In the genomic region with DNA sequence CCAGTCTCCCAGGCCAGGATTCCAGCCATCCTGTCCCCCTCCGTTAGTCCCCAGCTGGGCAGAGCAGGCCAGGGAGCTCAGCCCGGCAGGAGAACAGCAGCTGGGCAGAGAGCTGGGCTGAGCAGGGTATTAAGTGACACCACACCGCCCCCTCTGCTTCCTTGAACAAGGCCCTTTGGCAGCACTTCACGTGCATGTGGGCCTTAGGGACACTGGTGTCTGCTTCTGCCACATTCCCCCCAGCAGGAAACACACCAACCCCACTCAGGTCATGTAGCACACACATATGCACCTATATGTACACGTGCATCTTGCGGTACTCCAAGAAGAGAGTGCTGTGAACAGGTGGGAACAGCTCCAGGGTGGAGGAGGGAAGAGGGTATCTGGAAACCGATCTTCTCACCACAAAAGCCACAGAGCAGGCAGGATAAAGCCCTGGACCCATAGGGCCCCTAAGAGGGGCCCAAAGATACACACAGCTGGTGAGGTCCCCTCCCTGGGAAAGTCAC, we compare ENCODE assay signal across 1 cellular context.
TF ChIP-seq lines count a peak whose summit lies in the region.

No MANE protein-coding gene starts in this region.

TF ChIP-seq in HEK293, 187 proteins besides CTCF, POLR2A, EP300 and RAD21 (continued from another document and continues in another):
- TF ChIP-seq, protein P1, sequence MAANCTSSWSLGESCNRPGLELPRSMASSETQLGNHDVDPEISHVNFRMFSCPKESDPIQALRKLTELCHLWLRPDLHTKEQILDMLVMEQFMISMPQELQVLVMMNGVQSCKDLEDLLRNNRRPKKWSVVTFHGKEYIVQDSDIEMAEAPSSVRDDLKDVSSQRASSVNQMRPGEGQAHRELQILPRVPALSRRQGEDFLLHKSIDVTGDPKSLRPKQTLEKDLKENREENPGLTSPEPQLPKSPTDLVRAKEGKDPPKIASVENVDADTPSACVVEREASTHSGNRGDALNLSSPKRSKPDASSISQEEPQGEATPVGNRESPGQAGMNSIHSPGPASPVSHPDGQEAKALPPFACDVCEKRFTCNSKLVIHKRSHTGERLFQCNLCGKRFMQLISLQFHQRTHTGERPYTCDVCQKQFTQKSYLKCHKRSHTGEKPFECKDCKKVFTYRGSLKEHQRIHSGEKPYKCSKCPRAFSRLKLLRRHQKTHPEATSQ (tag by site-specific recombination; IDR thresholded peaks at IDR 0.05) = no peak
- TF ChIP-seq EGR2 (tag by site-specific recombination; IDR thresholded peaks at IDR 0.05; ENCODE audit: low read depth) (peak; percentile 32; the same call in 1 of the 2 replicates), ZNF24 (tag by site-specific recombination; IDR thresholded peaks at IDR 0.05) (no peak), TRIM28 (IDR thresholded peaks at IDR 0.05; ENCODE audit: borderline replicate concordance, low read length) (no peak), ZNF10 (tag by site-specific recombination; IDR thresholded peaks at IDR 0.05) (no peak), ZNF239 (tag by site-specific recombination; IDR thresholded peaks at IDR 0.05) (no peak), ZBTB17 (tag by site-specific recombination; IDR thresholded peaks at IDR 0.05) (no peak), ZSCAN23 (tag by site-specific recombination; IDR thresholded peaks at IDR 0.05) (no peak), OSR2 (tag by site-specific recombination; IDR thresholded peaks at IDR 0.05) (peak; percentile 46; the same call in 1 of the 2 replicates), ZNF792 (tag by site-specific recombination; IDR thresholded peaks at IDR 0.05) (no peak), ZNF571 (tag by site-specific recombination; IDR thresholded peaks at IDR 0.05) (no peak), SP3 (tag by site-specific recombination; IDR thresholded peaks at IDR 0.05) (no peak), ZNF248 (tag by site-specific recombination; IDR thresholded peaks at IDR 0.05) (no peak), SCRT1 (tag by site-specific recombination; IDR thresholded peaks at IDR 0.05; ENCODE audit: borderline replicate concordance) (peak; percentile 58; the same call in 1 of the 2 replicates), YY1 (tag by site-specific recombination; IDR thresholded peaks at IDR 0.05) (no peak), ZNF292 (tag by site-specific recombination; IDR thresholded peaks at IDR 0.05; ENCODE audit: borderline replicate concordance, low read depth) (no peak), ZFHX2 (tag by site-specific recombination; conservative IDR thresholded peaks at IDR 0.05) (peak; percentile 71), YY2 (tag by site-specific recombination; IDR thresholded peaks at IDR 0.05) (no peak), ZNF366 (tag by site-specific recombination; conservative IDR thresholded peaks at IDR 0.05) (no peak; the same call in 1 of the 2 replicates), ZEB2 (tag by site-specific recombination; IDR thresholded peaks at IDR 0.05) (peak; percentile 22; the same call in 1 of the 2 replicates), ZNF626 (tag by site-specific recombination; IDR thresholded peaks at IDR 0.05) (no peak), ZNF529 (tag by site-specific recombination; IDR thresholded peaks at IDR 0.05; ENCODE audit: insufficient replicate concordance) (no peak), ZSCAN30 (tag by site-specific recombination; IDR thresholded peaks at IDR 0.05) (no peak), ZBTB21 (tag by site-specific recombination; IDR thresholded peaks at IDR 0.05) (no peak), ZBTB7A (tag by site-specific recombination; IDR thresholded peaks at IDR 0.05; ENCODE audit: low read depth) (no peak), ZSCAN16 (tag by site-specific recombination; IDR thresholded peaks at IDR 0.05) (no peak), ZNF140 (tag by site-specific recombination; IDR thresholded peaks at IDR 0.05) (no peak), ZNF548 (tag by site-specific recombination; IDR thresholded peaks at IDR 0.05) (no peak), ZIC2 (tag by site-specific recombination; IDR thresholded peaks at IDR 0.05) (peak; percentile 94), ZNF776 (tag by site-specific recombination; IDR thresholded peaks at IDR 0.05; ENCODE audit: borderline replicate concordance) (no peak), KLF1 (tag by site-specific recombination; IDR thresholded peaks at IDR 0.05) (no peak), MZF1 (tag by site-specific recombination; IDR thresholded peaks at IDR 0.05; ENCODE audit: borderline replicate concordance) (no peak), SCRT2 (tag by site-specific recombination; IDR thresholded peaks at IDR 0.05) (peak; percentile 93), ZNF16 (tag by site-specific recombination; IDR thresholded peaks at IDR 0.05; ENCODE audit: low read depth) (no peak)
- TF ChIP-seq, protein P2, sequence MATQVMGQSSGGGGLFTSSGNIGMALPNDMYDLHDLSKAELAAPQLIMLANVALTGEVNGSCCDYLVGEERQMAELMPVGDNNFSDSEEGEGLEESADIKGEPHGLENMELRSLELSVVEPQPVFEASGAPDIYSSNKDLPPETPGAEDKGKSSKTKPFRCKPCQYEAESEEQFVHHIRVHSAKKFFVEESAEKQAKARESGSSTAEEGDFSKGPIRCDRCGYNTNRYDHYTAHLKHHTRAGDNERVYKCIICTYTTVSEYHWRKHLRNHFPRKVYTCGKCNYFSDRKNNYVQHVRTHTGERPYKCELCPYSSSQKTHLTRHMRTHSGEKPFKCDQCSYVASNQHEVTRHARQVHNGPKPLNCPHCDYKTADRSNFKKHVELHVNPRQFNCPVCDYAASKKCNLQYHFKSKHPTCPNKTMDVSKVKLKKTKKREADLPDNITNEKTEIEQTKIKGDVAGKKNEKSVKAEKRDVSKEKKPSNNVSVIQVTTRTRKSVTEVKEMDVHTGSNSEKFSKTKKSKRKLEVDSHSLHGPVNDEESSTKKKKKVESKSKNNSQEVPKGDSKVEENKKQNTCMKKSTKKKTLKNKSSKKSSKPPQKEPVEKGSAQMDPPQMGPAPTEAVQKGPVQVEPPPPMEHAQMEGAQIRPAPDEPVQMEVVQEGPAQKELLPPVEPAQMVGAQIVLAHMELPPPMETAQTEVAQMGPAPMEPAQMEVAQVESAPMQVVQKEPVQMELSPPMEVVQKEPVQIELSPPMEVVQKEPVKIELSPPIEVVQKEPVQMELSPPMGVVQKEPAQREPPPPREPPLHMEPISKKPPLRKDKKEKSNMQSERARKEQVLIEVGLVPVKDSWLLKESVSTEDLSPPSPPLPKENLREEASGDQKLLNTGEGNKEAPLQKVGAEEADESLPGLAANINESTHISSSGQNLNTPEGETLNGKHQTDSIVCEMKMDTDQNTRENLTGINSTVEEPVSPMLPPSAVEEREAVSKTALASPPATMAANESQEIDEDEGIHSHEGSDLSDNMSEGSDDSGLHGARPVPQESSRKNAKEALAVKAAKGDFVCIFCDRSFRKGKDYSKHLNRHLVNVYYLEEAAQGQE (tag by site-specific recombination; IDR thresholded peaks at IDR 0.05) = no peak
- TF ChIP-seq, protein P3, sequence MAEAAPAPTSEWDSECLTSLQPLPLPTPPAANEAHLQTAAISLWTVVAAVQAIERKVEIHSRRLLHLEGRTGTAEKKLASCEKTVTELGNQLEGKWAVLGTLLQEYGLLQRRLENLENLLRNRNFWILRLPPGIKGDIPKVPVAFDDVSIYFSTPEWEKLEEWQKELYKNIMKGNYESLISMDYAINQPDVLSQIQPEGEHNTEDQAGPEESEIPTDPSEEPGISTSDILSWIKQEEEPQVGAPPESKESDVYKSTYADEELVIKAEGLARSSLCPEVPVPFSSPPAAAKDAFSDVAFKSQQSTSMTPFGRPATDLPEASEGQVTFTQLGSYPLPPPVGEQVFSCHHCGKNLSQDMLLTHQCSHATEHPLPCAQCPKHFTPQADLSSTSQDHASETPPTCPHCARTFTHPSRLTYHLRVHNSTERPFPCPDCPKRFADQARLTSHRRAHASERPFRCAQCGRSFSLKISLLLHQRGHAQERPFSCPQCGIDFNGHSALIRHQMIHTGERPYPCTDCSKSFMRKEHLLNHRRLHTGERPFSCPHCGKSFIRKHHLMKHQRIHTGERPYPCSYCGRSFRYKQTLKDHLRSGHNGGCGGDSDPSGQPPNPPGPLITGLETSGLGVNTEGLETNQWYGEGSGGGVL (tag by site-specific recombination; IDR thresholded peaks at IDR 0.05) = peak; percentile 8; the same call in 1 of the 2 replicates
- TF ChIP-seq, protein P4, sequence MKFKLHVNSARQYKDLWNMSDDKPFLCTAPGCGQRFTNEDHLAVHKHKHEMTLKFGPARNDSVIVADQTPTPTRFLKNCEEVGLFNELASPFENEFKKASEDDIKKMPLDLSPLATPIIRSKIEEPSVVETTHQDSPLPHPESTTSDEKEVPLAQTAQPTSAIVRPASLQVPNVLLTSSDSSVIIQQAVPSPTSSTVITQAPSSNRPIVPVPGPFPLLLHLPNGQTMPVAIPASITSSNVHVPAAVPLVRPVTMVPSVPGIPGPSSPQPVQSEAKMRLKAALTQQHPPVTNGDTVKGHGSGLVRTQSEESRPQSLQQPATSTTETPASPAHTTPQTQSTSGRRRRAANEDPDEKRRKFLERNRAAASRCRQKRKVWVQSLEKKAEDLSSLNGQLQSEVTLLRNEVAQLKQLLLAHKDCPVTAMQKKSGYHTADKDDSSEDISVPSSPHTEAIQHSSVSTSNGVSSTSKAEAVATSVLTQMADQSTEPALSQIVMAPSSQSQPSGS (tag by site-specific recombination; IDR thresholded peaks at IDR 0.05; ENCODE audit: low read depth) = no peak
- TF ChIP-seq, protein P5, sequence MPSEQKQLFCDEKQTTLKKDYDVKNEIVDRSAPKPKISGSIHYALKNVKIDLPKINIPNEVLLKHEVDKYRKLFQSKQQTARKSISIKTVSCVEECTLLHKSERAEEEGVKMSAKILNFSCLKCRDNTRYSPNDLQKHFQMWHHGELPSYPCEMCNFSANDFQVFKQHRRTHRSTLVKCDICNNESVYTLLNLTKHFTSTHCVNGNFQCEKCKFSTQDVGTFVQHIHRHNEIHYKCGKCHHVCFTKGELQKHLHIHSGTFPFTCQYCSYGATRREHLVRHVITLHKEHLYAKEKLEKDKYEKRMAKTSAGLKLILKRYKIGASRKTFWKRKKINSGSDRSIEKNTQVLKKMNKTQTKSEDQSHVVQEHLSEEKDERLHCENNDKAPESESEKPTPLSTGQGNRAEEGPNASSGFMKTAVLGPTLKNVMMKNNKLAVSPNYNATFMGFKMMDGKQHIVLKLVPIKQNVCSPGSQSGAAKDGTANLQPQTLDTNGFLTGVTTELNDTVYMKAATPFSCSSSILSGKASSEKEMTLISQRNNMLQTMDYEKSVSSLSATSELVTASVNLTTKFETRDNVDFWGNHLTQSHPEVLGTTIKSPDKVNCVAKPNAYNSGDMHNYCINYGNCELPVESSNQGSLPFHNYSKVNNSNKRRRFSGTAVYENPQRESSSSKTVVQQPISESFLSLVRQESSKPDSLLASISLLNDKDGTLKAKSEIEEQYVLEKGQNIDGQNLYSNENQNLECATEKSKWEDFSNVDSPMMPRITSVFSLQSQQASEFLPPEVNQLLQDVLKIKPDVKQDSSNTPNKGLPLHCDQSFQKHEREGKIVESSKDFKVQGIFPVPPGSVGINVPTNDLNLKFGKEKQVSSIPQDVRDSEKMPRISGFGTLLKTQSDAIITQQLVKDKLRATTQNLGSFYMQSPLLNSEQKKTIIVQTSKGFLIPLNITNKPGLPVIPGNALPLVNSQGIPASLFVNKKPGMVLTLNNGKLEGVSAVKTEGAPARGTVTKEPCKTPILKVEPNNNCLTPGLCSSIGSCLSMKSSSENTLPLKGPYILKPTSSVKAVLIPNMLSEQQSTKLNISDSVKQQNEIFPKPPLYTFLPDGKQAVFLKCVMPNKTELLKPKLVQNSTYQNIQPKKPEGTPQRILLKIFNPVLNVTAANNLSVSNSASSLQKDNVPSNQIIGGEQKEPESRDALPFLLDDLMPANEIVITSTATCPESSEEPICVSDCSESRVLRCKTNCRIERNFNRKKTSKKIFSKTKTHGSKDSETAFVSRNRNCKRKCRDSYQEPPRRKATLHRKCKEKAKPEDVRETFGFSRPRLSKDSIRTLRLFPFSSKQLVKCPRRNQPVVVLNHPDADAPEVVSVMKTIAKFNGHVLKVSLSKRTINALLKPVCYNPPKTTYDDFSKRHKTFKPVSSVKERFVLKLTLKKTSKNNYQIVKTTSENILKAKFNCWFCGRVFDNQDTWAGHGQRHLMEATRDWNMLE (tag by site-specific recombination; conservative IDR thresholded peaks at IDR 0.05; ENCODE audit: low read depth) = no peak
- TF ChIP-seq, protein P6, sequence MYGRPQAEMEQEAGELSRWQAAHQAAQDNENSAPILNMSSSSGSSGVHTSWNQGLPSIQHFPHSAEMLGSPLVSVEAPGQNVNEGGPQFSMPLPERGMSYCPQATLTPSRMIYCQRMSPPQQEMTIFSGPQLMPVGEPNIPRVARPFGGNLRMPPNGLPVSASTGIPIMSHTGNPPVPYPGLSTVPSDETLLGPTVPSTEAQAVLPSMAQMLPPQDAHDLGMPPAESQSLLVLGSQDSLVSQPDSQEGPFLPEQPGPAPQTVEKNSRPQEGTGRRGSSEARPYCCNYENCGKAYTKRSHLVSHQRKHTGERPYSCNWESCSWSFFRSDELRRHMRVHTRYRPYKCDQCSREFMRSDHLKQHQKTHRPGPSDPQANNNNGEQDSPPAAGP (tag by site-specific recombination; IDR thresholded peaks at IDR 0.05) = no peak
- TF ChIP-seq, protein P7, sequence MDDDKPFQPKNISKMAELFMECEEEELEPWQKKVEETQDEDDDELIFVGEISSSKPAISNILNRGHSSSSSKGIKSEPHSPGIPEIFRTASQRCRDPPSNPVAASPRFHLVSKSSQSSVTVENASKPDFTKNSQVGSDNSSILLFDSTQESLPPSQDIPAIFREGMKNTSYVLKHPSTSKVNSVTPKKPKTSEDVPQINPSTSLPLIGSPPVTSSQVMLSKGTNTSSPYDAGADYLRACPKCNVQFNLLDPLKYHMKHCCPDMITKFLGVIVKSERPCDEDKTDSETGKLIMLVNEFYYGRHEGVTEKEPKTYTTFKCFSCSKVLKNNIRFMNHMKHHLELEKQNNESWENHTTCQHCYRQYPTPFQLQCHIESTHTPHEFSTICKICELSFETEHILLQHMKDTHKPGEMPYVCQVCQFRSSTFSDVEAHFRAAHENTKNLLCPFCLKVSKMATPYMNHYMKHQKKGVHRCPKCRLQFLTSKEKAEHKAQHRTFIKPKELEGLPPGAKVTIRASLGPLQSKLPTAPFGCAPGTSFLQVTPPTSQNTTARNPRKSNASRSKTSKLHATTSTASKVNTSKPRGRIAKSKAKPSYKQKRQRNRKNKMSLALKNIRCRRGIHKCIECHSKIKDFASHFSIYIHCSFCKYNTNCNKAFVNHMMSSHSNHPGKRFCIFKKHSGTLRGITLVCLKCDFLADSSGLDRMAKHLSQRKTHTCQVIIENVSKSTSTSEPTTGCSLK (tag by site-specific recombination; IDR thresholded peaks at IDR 0.05) = no peak
- TF ChIP-seq, protein P8, sequence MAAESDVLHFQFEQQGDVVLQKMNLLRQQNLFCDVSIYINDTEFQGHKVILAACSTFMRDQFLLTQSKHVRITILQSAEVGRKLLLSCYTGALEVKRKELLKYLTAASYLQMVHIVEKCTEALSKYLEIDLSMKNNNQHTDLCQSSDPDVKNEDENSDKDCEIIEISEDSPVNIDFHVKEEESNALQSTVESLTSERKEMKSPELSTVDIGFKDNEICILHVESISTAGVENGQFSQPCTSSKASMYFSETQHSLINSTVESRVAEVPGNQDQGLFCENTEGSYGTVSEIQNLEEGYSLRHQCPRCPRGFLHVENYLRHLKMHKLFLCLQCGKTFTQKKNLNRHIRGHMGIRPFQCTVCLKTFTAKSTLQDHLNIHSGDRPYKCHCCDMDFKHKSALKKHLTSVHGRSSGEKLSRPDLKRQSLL (tag by site-specific recombination; IDR thresholded peaks at IDR 0.05) = no peak
- TF ChIP-seq, protein P9, sequence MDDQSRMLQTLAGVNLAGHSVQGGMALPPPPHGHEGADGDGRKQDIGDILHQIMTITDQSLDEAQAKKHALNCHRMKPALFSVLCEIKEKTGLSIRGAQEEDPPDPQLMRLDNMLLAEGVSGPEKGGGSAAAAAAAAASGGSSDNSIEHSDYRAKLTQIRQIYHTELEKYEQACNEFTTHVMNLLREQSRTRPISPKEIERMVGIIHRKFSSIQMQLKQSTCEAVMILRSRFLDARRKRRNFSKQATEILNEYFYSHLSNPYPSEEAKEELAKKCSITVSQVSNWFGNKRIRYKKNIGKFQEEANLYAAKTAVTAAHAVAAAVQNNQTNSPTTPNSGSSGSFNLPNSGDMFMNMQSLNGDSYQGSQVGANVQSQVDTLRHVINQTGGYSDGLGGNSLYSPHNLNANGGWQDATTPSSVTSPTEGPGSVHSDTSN (CRISPR knock-in tag; IDR thresholded peaks at IDR 0.05) = no peak
